15 cellular contexts compared by ENCODE assay signal in genomic region chr2:166572958-166573357, GRCh38.
A peak's percentile ranks its signal among the peaks of the same experiment; 100 is the strongest.
DNase-seq lines count a peak whose midpoint lies in the region; ATAC-seq and TF ChIP-seq lines count a peak whose summit lies in the region.
"Had no signal": no experiment of that assay in that cellular context is flagged by ENCODE, and none has a peak within 500 bp of the region (broad histone marks: within the 10 kb centered on the region; RNA-seq: fewer than 3 reads in every experiment).

No MANE protein-coding gene starts in this region.

- TF ChIP-seq CTCF in SK-N-SH (IDR thresholded peaks at IDR 0.05) (no peak), choroid plexus epithelial cell (conservative IDR thresholded peaks at IDR 0.05; ENCODE audit: low read depth, low read length) (no peak), osteocyte (IDR thresholded peaks at IDR 0.05) (no peak), heart right ventricle (IDR thresholded peaks at IDR 0.05) (no peak), osteoblast (IDR thresholded peaks at IDR 0.05; ENCODE audit: extremely low read depth, low read depth, low read length) (no peak)

- intact Hi-C loops in heart right ventricle (cut with DNase I): no loop called here

- H3K9ac ChIP-seq in SK-N-SH: no peak overlapping the region

- peak overlapping the region; percentile 68 for H2AFZ ChIP-seq in SK-N-SH (ENCODE audit: low read depth)
- H2AFZ ChIP-seq in osteoblast (ENCODE audit: low read length): no peak overlapping the region

- DNase-seq in SK-N-SH (no peak), choroid plexus epithelial cell (ENCODE audit: low read depth) (peak; percentile 28), medulla oblongata (ENCODE audit: extremely low spot score) (peak; percentile 6), osteocyte (ENCODE audit: extremely low spot score, unreplicated experiment) (no peak), heart right ventricle (no peak), COLO829 (ENCODE audit: low spot score) (no peak), osteoblast (ENCODE audit: insufficient read length, low spot score, missing footprints) (no peak)
- DNase-seq: 8988T; CD4-positive, alpha-beta memory T cell; DMS79 treated with DMSO at 0.1 percent for 48 hours; GOT3; NCI-H187; SHP77 treated with DMSO at 0.1 percent for 48 hours had no signal

- H3K9me3 ChIP-seq in SK-N-SH (no peaks in the 10 kb centered on the region), heart right ventricle (peaks cover 0 to 6% (median 0%) of the 10 kb centered on the region in 11 donors), osteoblast (ENCODE audit: low read depth, low read length) (no peaks in the 10 kb centered on the region)

- peaks cover 9% of the 10 kb centered on the region for H3K4me1 Mint-ChIP-seq in osteocyte (ENCODE audit: unreplicated experiment)
- H3K4me1 Mint-ChIP-seq: CD4-positive, alpha-beta memory T cell had no signal

- TF ChIP-seq EP300 in SK-N-SH (IDR thresholded peaks at IDR 0.05; ENCODE audit: borderline replicate concordance in 1 of 2, low read depth in 1 of 2, low read length in 1 of 2): no peak

- H3K4me1 ChIP-seq in SK-N-SH (ENCODE audit: control insufficient read depth in 1 of 2, insufficient read depth in 2 of 2, low read depth in 1 of 2, low read length in 1 of 2) (peaks cover 0 to 11% of the 10 kb centered on the region in 2 experiments; a peak in 2 of 4 replicates), heart right ventricle (no peaks in the 10 kb centered on the region), osteoblast (ENCODE audit: insufficient read depth, low read length) (peaks cover 7% of the 10 kb centered on the region)

- H4K20me1 ChIP-seq in SK-N-SH (ENCODE audit: insufficient read depth) (no peaks in the 10 kb centered on the region), osteoblast (ENCODE audit: insufficient read depth, low read length) (no peaks in the 10 kb centered on the region)

- H3F3A ChIP-seq in SK-N-SH (replicated peaks; ENCODE audit: insufficient read depth): peaks cover 2% of the 10 kb centered on the region

- POLR2A ChIA-PET in SK-N-SH (lab: Yijun Ruan, JAX): no interaction called here

- H3K4me3 ChIP-seq in SK-N-SH (ENCODE audit: low read depth in 2 of 2, low read length in 1 of 2) (no peak overlapping the region), choroid plexus epithelial cell (ENCODE audit: low read depth, low read length) (no peak overlapping the region), heart right ventricle (no peak overlapping the region), osteoblast (ENCODE audit: insufficient read depth, low read length) (no peak overlapping the region)
- H3K4me3 ChIP-seq: K562 had no signal

- H3K27me3 Mint-ChIP-seq in osteocyte (ENCODE audit: unreplicated experiment): peaks cover 3% of the 10 kb centered on the region
- H3K27me3 Mint-ChIP-seq: CD4-positive, alpha-beta memory T cell had no signal

- H3K27ac ChIP-seq in SK-N-SH (ENCODE audit: low read depth in 2 of 2, low read length in 1 of 2): peak overlapping the region; percentile 14 to 53; a peak in 3 of 4 replicates
- no peak overlapping the region for H3K27ac ChIP-seq in heart right ventricle
- no peak overlapping the region for H3K27ac ChIP-seq in osteoblast (ENCODE audit: low read depth, low read length)

- H3K4me2 ChIP-seq in SK-N-SH (no peak overlapping the region), osteoblast (ENCODE audit: insufficient read depth, low read length) (no peak overlapping the region)

- no peak overlapping the region for H3K27ac Mint-ChIP-seq in osteocyte (ENCODE audit: unreplicated experiment)
- H3K27ac Mint-ChIP-seq: CD4-positive, alpha-beta memory T cell had no signal

- H3K27me3 ChIP-seq in SK-N-SH (ENCODE audit: insufficient read depth) (no peaks in the 10 kb centered on the region), heart right ventricle (no peaks in the 10 kb centered on the region), osteoblast (ENCODE audit: insufficient read depth, low read length) (no peaks in the 10 kb centered on the region)

- no peak for ATAC-seq in SK-N-SH treated with all-trans-retinoic acid at 6 μM for 48 hours
- ATAC-seq in heart right ventricle: no peak

- no peak for TF ChIP-seq RAD21 in SK-N-SH (IDR thresholded peaks at IDR 0.05; ENCODE audit: low read length)

- CTCF ChIA-PET in SK-N-SH (lab: Yijun Ruan, JAX): no interaction called here

- H3K36me3 ChIP-seq in SK-N-SH (replicated peaks in 1 of 2; ENCODE audit: control insufficient read depth in 1 of 2, insufficient read depth in 2 of 2, low read length in 1 of 2): no peaks in the 10 kb centered on the region
- no peaks in the 10 kb centered on the region for H3K36me3 ChIP-seq in heart right ventricle
- no peaks in the 10 kb centered on the region for H3K36me3 ChIP-seq in osteoblast (ENCODE audit: insufficient read depth, low read length)

- no peaks in the 10 kb centered on the region for H3K9me3 Mint-ChIP-seq in osteocyte (ENCODE audit: unreplicated experiment)

- H3K9me2 ChIP-seq in SK-N-SH: no peaks in the 10 kb centered on the region

- H3K79me2 ChIP-seq in SK-N-SH (ENCODE audit: insufficient read depth): no peaks in the 10 kb centered on the region
- no peaks in the 10 kb centered on the region for H3K79me2 ChIP-seq in osteoblast (ENCODE audit: insufficient read depth, low read length)

- H3K36me3 Mint-ChIP-seq in osteocyte (ENCODE audit: unreplicated experiment): no peaks in the 10 kb centered on the region
- H3K36me3 Mint-ChIP-seq: CD4-positive, alpha-beta memory T cell had no signal

- H3K4me3 Mint-ChIP-seq in osteocyte (ENCODE audit: unreplicated experiment): no peak overlapping the region
- H3K4me3 Mint-ChIP-seq: CD4-positive, alpha-beta memory T cell had no signal

TF ChIP-seq in SK-N-SH, 30 proteins besides CTCF, POLR2A, EP300 and RAD21 (continues in another document):
- no peak for TF ChIP-seq SMC3 (IDR thresholded peaks at IDR 0.05; ENCODE audit: low read depth, low read length)
- no peak for TF ChIP-seq PBX3 (IDR thresholded peaks at IDR 0.05)
- no peak for TF ChIP-seq RXRA (IDR thresholded peaks at IDR 0.05; ENCODE audit: borderline replicate concordance, low read depth)
- no peak for TF ChIP-seq ELF1 (IDR thresholded peaks at IDR 0.05)
- no peak for TF ChIP-seq GATA2 (CRISPR knock-in tag; IDR thresholded peaks at IDR 0.05)
- TF ChIP-seq MAX (IDR thresholded peaks at IDR 0.05; ENCODE audit: low read depth): no peak
- TF ChIP-seq TAF1 (IDR thresholded peaks at IDR 0.05; ENCODE audit: borderline replicate concordance, low read depth, low read length): no peak

TF ChIP-seq in SK-N-SH treated with all-trans-retinoic acid at 6 μM for 48 hours, 23 proteins besides CTCF, POLR2A, EP300 and RAD21 (continues in another document):
- no peak for TF ChIP-seq ZFP3 (CRISPR knock-in tag; IDR thresholded peaks at IDR 0.05)
- TF ChIP-seq TOX (CRISPR knock-in tag; IDR thresholded peaks at IDR 0.05; ENCODE audit: borderline replicate concordance): no peak
- no peak for TF ChIP-seq ZNF8 (CRISPR knock-in tag; IDR thresholded peaks at IDR 0.05)
- TF ChIP-seq ZFP30 (CRISPR knock-in tag; IDR thresholded peaks at IDR 0.05): no peak
- TF ChIP-seq ZNF70 (CRISPR knock-in tag; IDR thresholded peaks at IDR 0.05): no peak
- no peak for TF ChIP-seq CSRNP3 (CRISPR knock-in tag; IDR thresholded peaks at IDR 0.05)
- TF ChIP-seq RARB (CRISPR knock-in tag; IDR thresholded peaks at IDR 0.05): no peak
- no peak for TF ChIP-seq ISL1 (CRISPR knock-in tag; IDR thresholded peaks at IDR 0.05)
- no peak for TF ChIP-seq POU6F1 (CRISPR knock-in tag; IDR thresholded peaks at IDR 0.05; ENCODE audit: borderline replicate concordance, low read depth)
- TF ChIP-seq SNAI2 (CRISPR knock-in tag; IDR thresholded peaks at IDR 0.05): no peak
- TF ChIP-seq CREB5 (CRISPR knock-in tag; IDR thresholded peaks at IDR 0.05; ENCODE audit: low read depth): no peak
- no peak for TF ChIP-seq TCF4 (CRISPR knock-in tag; IDR thresholded peaks at IDR 0.05; ENCODE audit: borderline replicate concordance)
- TF ChIP-seq ARNTL (CRISPR knock-in tag; IDR thresholded peaks at IDR 0.05; ENCODE audit: borderline replicate concordance, low read depth): no peak
- TF ChIP-seq ZC3H10 (CRISPR knock-in tag; IDR thresholded peaks at IDR 0.05): no peak
- TF ChIP-seq OSR1 (CRISPR knock-in tag; IDR thresholded peaks at IDR 0.05): no peak
- TF ChIP-seq GLIS3 (CRISPR knock-in tag; IDR thresholded peaks at IDR 0.05): no peak

Comparison
In these comparisons a context has a peak if more than half of its experiments do, and no peak if none do; other contexts are left out.
1. DNase-seq: peak in choroid plexus epithelial cell (single experiment) and medulla oblongata (single experiment); none in SK-N-SH (single experiment), osteocyte (single experiment), heart right ventricle (0 of 2), COLO829 (single experiment) and osteoblast (single experiment).
2. H3K27ac ChIP-seq: peak in SK-N-SH (2 of 2); none in heart right ventricle (0 of 10) and osteoblast (single experiment).